ENCODE assay signal across 8 cellular contexts in the genomic region with DNA sequence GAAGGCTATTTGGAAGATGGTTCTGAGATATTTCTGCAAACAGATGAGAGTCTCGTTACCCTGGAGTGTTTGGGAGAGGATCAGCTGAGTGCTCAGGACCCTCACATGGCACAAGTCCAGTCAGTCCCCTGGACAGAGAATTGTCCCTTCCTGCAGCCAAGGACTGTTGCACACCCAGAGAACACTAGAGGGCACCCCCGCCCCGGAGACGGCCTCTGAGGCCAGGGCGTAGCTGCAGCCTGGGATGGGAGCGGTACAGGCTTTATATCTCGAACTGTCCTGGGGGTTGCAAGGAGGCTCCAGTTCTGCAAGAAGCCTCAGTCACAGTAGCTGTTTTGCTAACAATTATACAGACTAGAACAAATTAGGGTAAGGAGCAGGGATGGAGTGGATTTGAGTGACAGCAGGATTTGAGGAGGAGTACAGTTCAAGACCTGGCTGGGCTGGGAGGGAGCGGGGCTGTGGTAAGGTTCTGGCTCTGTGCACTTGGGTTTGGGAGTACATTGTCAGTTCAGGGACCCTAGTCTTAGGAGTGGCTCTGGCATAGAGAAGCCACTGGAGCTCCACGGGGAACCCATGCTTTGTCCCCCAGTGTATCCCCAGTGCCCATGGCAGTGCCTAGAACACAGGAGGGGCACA.
A peak's percentile ranks its signal among the peaks of the same experiment; 100 is the strongest.
DNase-seq lines count a peak whose midpoint lies in the region; ATAC-seq and TF ChIP-seq lines count a peak whose summit lies in the region.

No MANE protein-coding gene starts in this region.

- TF ChIP-seq CTCF in lung (IDR thresholded peaks at IDR 0.05; ENCODE audit: control extremely low read depth, extremely low read depth): peak; percentile 76

- H3K27ac Mint-ChIP-seq in T-cell: no peak overlapping the region
- H3K27ac Mint-ChIP-seq in stimulated activated effector memory CD8-positive, alpha-beta T cell treated with anti-CD3 and anti-CD28 coated beads, Interleukin-12 subunit alpha, Interleukin-12 subunit beta, amount 100 ng/mL, for 72 hours: no peak overlapping the region

- no peaks in the 10 kb centered on the region for H3K4me1 Mint-ChIP-seq in T-cell
- peaks cover 5% of the 10 kb centered on the region for H3K4me1 Mint-ChIP-seq in stimulated activated effector memory CD8-positive, alpha-beta T cell treated with anti-CD3 and anti-CD28 coated beads, Interleukin-12 subunit alpha, Interleukin-12 subunit beta, amount 100 ng/mL, for 72 hours

- POLR2A ChIA-PET in T-cell (lab: Charles Lee): interaction anchor here in 1 of 2 donors (0.5 kb wide), 1 partner anchor 186 kb away, joined by 4 read pairs; no protein-coding TSS in a partner anchor

- no peak overlapping the region for H3K4me3 ChIP-seq in lung

- peaks cover 4% of the 10 kb centered on the region for H3K36me3 Mint-ChIP-seq in T-cell
- no peaks in the 10 kb centered on the region for H3K36me3 Mint-ChIP-seq in stimulated activated effector memory CD8-positive, alpha-beta T cell treated with anti-CD3 and anti-CD28 coated beads, Interleukin-12 subunit alpha, Interleukin-12 subunit beta, amount 100 ng/mL, for 72 hours

- DNase-seq in C1 segment of cervical spinal cord (lab: John Stamatoyannopoulos, UW) (peak in 12 of 14 donors; percentile 15 to 81 (median 66)), NCI-H1417 treated with DMSO at 0.1 percent for 48 hours (lab: John Stamatoyannopoulos, UW) (peak; percentile 14), T-cell (peak in 7 of 34 experiments; percentile 3 to 14 (median 7)), ecto neural progenitor cell (ENCODE audit: low spot score) (peak; percentile 88), lung (ENCODE audit: low spot score) (peak; percentile 83)
- DNase-seq in stimulated activated effector memory CD8-positive, alpha-beta T cell treated with anti-CD3 and anti-CD28 coated beads, Interleukin-12 subunit alpha, Interleukin-12 subunit beta, amount 100 ng/mL, for 72 hours (ENCODE audit: low spot score in 2 of 2): peak; percentile 14 to 64

- peak; percentile 55 for ATAC-seq in GM21576 (IDR thresholded peaks at IDR 0.05; ENCODE audit: unreplicated experiment)
- ATAC-seq in T-cell (replicated peaks in 1 of 4): peak in 3 of 4 experiments; percentile 35 to 52 (median 38)
- peak; percentile 92 for ATAC-seq in lung (ENCODE audit: insufficient read depth, low FRiP score)
- peak; percentile 65 for ATAC-seq in stimulated activated effector memory CD8-positive, alpha-beta T cell treated with anti-CD3 and anti-CD28 coated beads, Interleukin-12 subunit alpha, Interleukin-12 subunit beta, amount 100 ng/mL, for 72 hours
- ATAC-seq in HG03571 (IDR thresholded peaks at IDR 0.05; ENCODE audit: unreplicated experiment): no peak

- no peak overlapping the region for H3K4me3 Mint-ChIP-seq in T-cell
- H3K4me3 Mint-ChIP-seq in stimulated activated effector memory CD8-positive, alpha-beta T cell treated with anti-CD3 and anti-CD28 coated beads, Interleukin-12 subunit alpha, Interleukin-12 subunit beta, amount 100 ng/mL, for 72 hours: no peak overlapping the region

- H3K27me3 Mint-ChIP-seq in T-cell: peaks cover 0 to 2% of the 10 kb centered on the region in 2 donors

- peaks cover 6 to 24% of the 10 kb centered on the region in 2 donors for H3K4me1 ChIP-seq in lung (ENCODE audit: control insufficient read depth in 2 of 2, insufficient read depth in 2 of 2, low read length in 2 of 2)

- 27 to 29% methylated on average over 9 of the region's 9 CpGs for WGBS in lung, 2 donors

- H3K9me3 Mint-ChIP-seq in T-cell: peaks cover 0 to 7% (median 4%) of the 10 kb centered on the region in 3 donors
- no peaks in the 10 kb centered on the region for H3K9me3 Mint-ChIP-seq in stimulated activated effector memory CD8-positive, alpha-beta T cell treated with anti-CD3 and anti-CD28 coated beads, Interleukin-12 subunit alpha, Interleukin-12 subunit beta, amount 100 ng/mL, for 72 hours

- peak overlapping the region in 1 of 2 donors; percentile 87 for H3K27ac ChIP-seq in lung (ENCODE audit: low read depth in 1 of 2, low read length in 1 of 2)

- H3K27me3 ChIP-seq in lung (ENCODE audit: control insufficient read depth, insufficient read depth): no peaks in the 10 kb centered on the region

- H3K9me3 ChIP-seq in lung (ENCODE audit: control insufficient read depth in 2 of 2, insufficient read depth in 1 of 2, low read length in 1 of 2): peaks cover 0 to 3% of the 10 kb centered on the region in 2 donors

- H3K36me3 ChIP-seq in lung (ENCODE audit: control insufficient read depth in 2 of 2, insufficient read depth in 2 of 2, low read length in 2 of 2): peaks cover 0 to 29% of the 10 kb centered on the region in 2 donors

- CTCF ChIA-PET in T-cell (lab: Charles Lee): interaction anchor here in 1 of 2 donors (0.7 kb wide), 1 partner anchor 39 kb away, joined by 3 read pairs; no protein-coding TSS in a partner anchor
